Comparison of ENCODE assay signal across 16 cellular contexts in the genomic region with DNA sequence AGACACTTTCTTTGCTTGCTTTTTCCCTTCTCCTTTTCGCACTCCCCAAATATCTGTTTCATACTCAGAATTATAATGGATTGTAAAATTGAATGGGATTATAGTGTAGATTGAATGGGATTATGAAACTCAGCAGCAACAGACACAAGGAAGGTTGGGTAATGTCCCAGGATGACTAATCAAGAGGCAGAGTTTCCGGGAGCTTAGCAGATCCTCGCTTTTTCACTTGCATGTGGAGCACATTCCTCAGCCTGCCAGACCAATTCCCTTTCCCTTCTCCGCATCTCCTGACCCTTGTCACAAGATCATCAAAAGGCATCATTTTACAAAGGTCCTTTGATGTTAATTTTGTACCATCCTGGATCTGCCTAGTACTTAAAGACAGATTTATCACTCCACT. TPM values are rescaled to one million over a fixed set of nuclear protein-coding genes. Genes with fewer than 3 reads are reported as not detected.
DNase-seq lines count a peak whose midpoint lies in the region; ATAC-seq, FAIRE-seq and TF ChIP-seq lines count a peak whose summit lies in the region.
"Had no signal": no experiment of that assay in that cellular context is flagged by ENCODE, and none has a peak within 500 bp of the region (broad histone marks: within the 10 kb centered on the region; RNA-seq: fewer than 3 reads in every experiment).

No MANE protein-coding gene starts in this region.

- H3K9me3 Mint-ChIP-seq in activated naive CD4-positive, alpha-beta T cell treated with anti-CD3 and anti-CD28 coated beads, Interleukin-2, amount 10 ng/mL, durations not matched to agents 7 days and 5 days = no peaks in the 10 kb centered on the region
- H3K9me3 Mint-ChIP-seq: activated CD4-positive, alpha-beta memory T cell treated with anti-CD3 and anti-CD28 coated beads, Interleukin-2, amount 10 ng/mL, durations not matched to agents 7 days and 5 days had no signal

- POLR2A ChIA-PET in A673 (lab: Charles Lee; ENCODE audit: low non-redundant PET) = no interaction called here

- no peaks in the 10 kb centered on the region for H3K36me3 ChIP-seq in A673 (ENCODE audit: insufficient read depth, low read length, poor library complexity, severe bottlenecking)
- H3K36me3 ChIP-seq: HAP-1, MG63, SJCRH30 had no signal

- no TSS peak for BruUV-seq in A673 (replicated peaks; lab: Mats Ljungman, UMichigan)

- no peaks in the 10 kb centered on the region for H3K9me3 ChIP-seq in A673 (ENCODE audit: low read depth, low read length, poor library complexity, severe bottlenecking)
- H3K9me3 ChIP-seq: HAP-1, MG63, SJCRH30 had no signal

- peak; percentile 31 for DNase-seq in A673 (ENCODE audit: low spot score)
- DNase-seq in H54 (ENCODE audit: insufficient read length, low spot score) = no peak
- DNase-seq in SW480 (ENCODE audit: low spot score) = peak; percentile 32
- peak; percentile 82 for DNase-seq in fibroblast of the aortic adventitia (ENCODE audit: low read depth)
- no peak for DNase-seq in activated naive CD4-positive, alpha-beta T cell treated with anti-CD3 and anti-CD28 coated beads, Interleukin-2, amount 10 ng/mL, durations not matched to agents 7 days and 5 days
- no peak for DNase-seq in NCI-H2171 (lab: John Stamatoyannopoulos, UW)
- DNase-seq in NCI-H1417 treated with DMSO at 0.1 percent for 48 hours (lab: John Stamatoyannopoulos, UW) = no peak
- DNase-seq: activated CD4-positive, alpha-beta memory T cell treated with anti-CD3 and anti-CD28 coated beads, Interleukin-2, amount 10 ng/mL, durations not matched to agents 7 days and 5 days; aorta; MG63; SJCRH30; stimulated activated naive B cell treated with anti-CD40 and anti-IgM and Interleukin-4, amounts not matched to agents 10 μg/mL and 1 μg/mL and 100 μg/mL, for 72 hours had no signal

- no peaks in the 10 kb centered on the region for H3K27me3 ChIP-seq in A673 (replicated peaks; ENCODE audit: insufficient read depth, low read depth, low read length, poor library complexity)
- H3K27me3 ChIP-seq: MG63, SJCRH30 had no signal

- no peak for ATAC-seq in HG03571 (IDR thresholded peaks at IDR 0.05; ENCODE audit: unreplicated experiment)
- ATAC-seq: stimulated activated naive B cell treated with anti-CD40 and anti-IgM and Interleukin-4, amounts not matched to agents 10 μg/mL and 1 μg/mL and 100 μg/mL, for 72 hours had no signal

- intact Hi-C loops in A673 (cut with micrococcal nuclease; ENCODE audit: unreplicated experiment) = no loop called here

- no peaks in the 10 kb centered on the region for H3K4me1 ChIP-seq in A673 (ENCODE audit: insufficient read depth, low read length, poor library complexity, severe bottlenecking)
- H3K4me1 ChIP-seq: HAP-1, SJCRH30 had no signal

- peak; percentile 20 for FAIRE-seq in H54 (lab: Jason Lieb, UNC)
- FAIRE-seq: keratinocyte had no signal

- H3K4me3 ChIP-seq in A673 (ENCODE audit: low read depth, low read length, poor library complexity, severe bottlenecking) (no peak overlapping the region), fibroblast of the aortic adventitia (ENCODE audit: low read depth, low read length) (no peak overlapping the region)
- H3K4me3 ChIP-seq: HAP-1, MG63, SJCRH30 had no signal

- no peaks in the 10 kb centered on the region for H3K4me1 Mint-ChIP-seq in activated naive CD4-positive, alpha-beta T cell treated with anti-CD3 and anti-CD28 coated beads, Interleukin-2, amount 10 ng/mL, durations not matched to agents 7 days and 5 days
- H3K4me1 Mint-ChIP-seq: activated CD4-positive, alpha-beta memory T cell treated with anti-CD3 and anti-CD28 coated beads, Interleukin-2, amount 10 ng/mL, durations not matched to agents 7 days and 5 days; stimulated activated naive B cell treated with anti-CD40 and anti-IgM and Interleukin-4, amounts not matched to agents 10 μg/mL and 1 μg/mL and 100 μg/mL, for 72 hours had no signal

- no peak for TF ChIP-seq POLR2A in H54 (IDR thresholded peaks at IDR 0.05; ENCODE audit: low read depth, low read length)

- no peak overlapping the region for H3K4me3 Mint-ChIP-seq in activated naive CD4-positive, alpha-beta T cell treated with anti-CD3 and anti-CD28 coated beads, Interleukin-2, amount 10 ng/mL, durations not matched to agents 7 days and 5 days
- H3K4me3 Mint-ChIP-seq: activated CD4-positive, alpha-beta memory T cell treated with anti-CD3 and anti-CD28 coated beads, Interleukin-2, amount 10 ng/mL, durations not matched to agents 7 days and 5 days; mesothelial cell of epicardium; stimulated activated naive B cell treated with anti-CD40 and anti-IgM and Interleukin-4, amounts not matched to agents 10 μg/mL and 1 μg/mL and 100 μg/mL, for 72 hours had no signal

- no peaks in the 10 kb centered on the region for H3K36me3 Mint-ChIP-seq in activated naive CD4-positive, alpha-beta T cell treated with anti-CD3 and anti-CD28 coated beads, Interleukin-2, amount 10 ng/mL, durations not matched to agents 7 days and 5 days
- H3K36me3 Mint-ChIP-seq: mesothelial cell of epicardium; stimulated activated naive B cell treated with anti-CD40 and anti-IgM and Interleukin-4, amounts not matched to agents 10 μg/mL and 1 μg/mL and 100 μg/mL, for 72 hours had no signal

- no peak overlapping the region for H3K27ac ChIP-seq in A673 (ENCODE audit: low read depth, low read length, poor library complexity, severe bottlenecking)
- H3K27ac ChIP-seq: SJCRH30 had no signal

- no peak overlapping the region for H3K27ac Mint-ChIP-seq in activated naive CD4-positive, alpha-beta T cell treated with anti-CD3 and anti-CD28 coated beads, Interleukin-2, amount 10 ng/mL, durations not matched to agents 7 days and 5 days
- H3K27ac Mint-ChIP-seq: activated CD4-positive, alpha-beta memory T cell treated with anti-CD3 and anti-CD28 coated beads, Interleukin-2, amount 10 ng/mL, durations not matched to agents 7 days and 5 days; mesothelial cell of epicardium; stimulated activated naive B cell treated with anti-CD40 and anti-IgM and Interleukin-4, amounts not matched to agents 10 μg/mL and 1 μg/mL and 100 μg/mL, for 72 hours had no signal

- H3K27me3 Mint-ChIP-seq in activated naive CD4-positive, alpha-beta T cell treated with anti-CD3 and anti-CD28 coated beads, Interleukin-2, amount 10 ng/mL, durations not matched to agents 7 days and 5 days = no peaks in the 10 kb centered on the region

- CTCF ChIA-PET in A673 (lab: Charles Lee) = no interaction called here
- CTCF ChIA-PET in activated naive CD4-positive, alpha-beta T cell treated with anti-CD3 and anti-CD28 coated beads, Interleukin-2, amount 10 ng/mL, durations not matched to agents 7 days and 5 days (lab: Charles Lee) = no interaction called here

- TF ChIP-seq CTCF in A673 (conservative IDR thresholded peaks at IDR 0.05; ENCODE audit: low read depth, low read length) (no peak), fibroblast of the aortic adventitia (IDR thresholded peaks at IDR 0.05; ENCODE audit: insufficient read depth, low read length) (no peak)

RNA-seq across cellular contexts. Expression of a gene that starts 55.1 kb away (rescaled TPM):
- total RNA-seq in A673 (2021) = 8.5 and 8.7 TPM in 2 replicates
- total RNA-seq in fibroblast of the aortic adventitia (ENCODE audit: low replicate concordance) = 9.6 and 41.7 TPM in 2 replicates
- total RNA-seq: SJCRH30 had no signal

Comparison
In these comparisons a context has a peak if more than half of its experiments do, and no peak if none do; other contexts are left out.
1. DNase-seq: peak in A673 (single experiment), SW480 (single experiment) and fibroblast of the aortic adventitia (single experiment); none in H54 (single experiment), activated naive CD4-positive, alpha-beta T cell treated with anti-CD3 and anti-CD28 coated beads, Interleukin-2, amount 10 ng/mL, durations not matched to agents 7 days and 5 days (single experiment), NCI-H2171 (single experiment) and NCI-H1417 treated with DMSO at 0.1 percent for 48 hours (single experiment).